10 cellular contexts compared by ENCODE assay signal in the genomic region with DNA sequence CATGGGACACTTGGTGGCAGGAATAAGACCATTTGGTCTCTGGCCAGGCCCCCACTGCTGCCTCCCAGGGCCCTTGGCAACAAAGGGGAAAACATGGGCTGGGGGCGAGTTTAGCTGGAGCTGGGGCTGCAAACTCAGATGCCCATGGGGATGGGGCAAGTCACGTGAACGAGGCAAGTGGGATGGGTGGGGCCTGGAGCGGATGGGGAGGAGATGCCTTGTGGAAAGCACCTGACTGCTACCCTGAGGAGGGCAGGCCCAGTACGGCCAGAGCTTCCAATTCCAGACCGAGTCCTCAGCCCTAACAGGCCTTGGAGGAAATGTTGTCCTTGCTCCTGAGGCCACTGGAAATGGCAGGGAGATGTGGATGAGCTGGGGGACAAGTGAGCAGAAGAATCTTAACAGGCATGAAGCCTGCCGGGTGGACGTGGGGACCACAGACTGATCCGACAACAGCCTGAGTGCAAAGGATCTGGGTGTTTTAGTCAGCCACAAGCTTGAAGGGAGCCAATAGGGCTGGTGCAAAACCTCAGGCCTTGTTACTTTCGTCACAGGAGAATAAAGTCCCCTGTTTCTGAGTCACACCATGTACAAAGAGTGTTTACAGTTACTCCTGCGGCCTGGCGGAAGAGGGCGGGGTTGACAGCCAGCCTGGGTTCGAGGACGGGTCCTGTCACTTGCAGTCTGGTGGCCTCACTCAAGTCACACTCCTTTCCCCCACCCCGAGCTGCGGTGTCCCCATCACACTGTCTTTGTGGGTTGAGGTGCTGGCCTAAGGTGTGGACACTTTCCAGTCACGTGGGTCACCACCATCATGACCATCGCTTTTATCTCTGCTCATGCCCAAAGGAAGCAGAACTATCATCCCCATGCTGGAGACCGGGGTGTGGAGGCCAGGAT. TPM values are rescaled to one million over a fixed set of nuclear protein-coding genes. Genes with fewer than 3 reads are reported as not detected.
DNase-seq lines count a peak whose midpoint lies in the region; ATAC-seq and TF ChIP-seq lines count a peak whose summit lies in the region.
"Had no signal": no experiment of that assay in that cellular context is flagged by ENCODE, and none has a peak within 500 bp of the region (broad histone marks: within the 10 kb centered on the region; RNA-seq: fewer than 3 reads in every experiment).

No MANE protein-coding gene starts in this region.

- peak; percentile 59 for DNase-seq in activated CD4-positive, alpha-beta T cell treated with anti-CD3 and anti-CD28 coated beads, Interleukin-2, amount 10 ng/mL, durations not matched to agents 7 days and 5 days
- peak; percentile 58 for DNase-seq in cerebellar cortex (ENCODE audit: low spot score)
- peak in 2 of 3 donors; percentile 39 to 52 for DNase-seq in stimulated activated CD4-positive, alpha-beta T cell treated with anti-CD3 and anti-CD28 coated beads, TNF-alpha, amount 100 ng/mL, for 1 hour (ENCODE audit: low read depth in 3 of 3, low spot score in 1 of 3)
- DNase-seq in NCI-H524 treated with DMSO at 0.1 percent for 48 hours (lab: John Stamatoyannopoulos, UW) = no peak
- no peak for DNase-seq in DMS 273 treated with DMSO at 0.1 percent for 48 hours (lab: John Stamatoyannopoulos, UW)
- no peak for DNase-seq in NCI-H2227 treated with DMSO at 0.1 percent for 48 hours (lab: John Stamatoyannopoulos, UW)
- DNase-seq: NCI-H2081 treated with DMSO at 0.1 percent for 48 hours had no signal

- peak overlapping the region; percentile 84 for H3K27ac Mint-ChIP-seq in activated CD4-positive, alpha-beta T cell treated with anti-CD3 and anti-CD28 coated beads, Interleukin-2, amount 10 ng/mL, durations not matched to agents 7 days and 5 days
- H3K27ac Mint-ChIP-seq: type B pancreatic cell had no signal

- H3K4me1 Mint-ChIP-seq in activated CD4-positive, alpha-beta T cell treated with anti-CD3 and anti-CD28 coated beads, Interleukin-2, amount 10 ng/mL, durations not matched to agents 7 days and 5 days = peaks cover 34% of the 10 kb centered on the region

- CTCF ChIA-PET in activated CD4-positive, alpha-beta T cell treated with anti-CD3 and anti-CD28 coated beads, Interleukin-2, amount 10 ng/mL, durations not matched to agents 7 days and 5 days (lab: Charles Lee) = interaction anchor here (0.8 to 1.1 kb wide), 3 partner anchors 13 to 118 kb away, joined by 3 read pairs; no protein-coding TSS in a partner anchor

- peaks cover 69% of the 10 kb centered on the region for H3K36me3 Mint-ChIP-seq in activated CD4-positive, alpha-beta T cell treated with anti-CD3 and anti-CD28 coated beads, Interleukin-2, amount 10 ng/mL, durations not matched to agents 7 days and 5 days (ENCODE audit: low read depth)
- H3K36me3 Mint-ChIP-seq: type B pancreatic cell had no signal

- ATAC-seq in HG03108 (IDR thresholded peaks at IDR 0.05; ENCODE audit: unreplicated experiment) = no peak

- no peak overlapping the region for H3K4me3 Mint-ChIP-seq in activated CD4-positive, alpha-beta T cell treated with anti-CD3 and anti-CD28 coated beads, Interleukin-2, amount 10 ng/mL, durations not matched to agents 7 days and 5 days
- H3K4me3 Mint-ChIP-seq: type B pancreatic cell had no signal

- no peaks in the 10 kb centered on the region for H3K9me3 Mint-ChIP-seq in activated CD4-positive, alpha-beta T cell treated with anti-CD3 and anti-CD28 coated beads, Interleukin-2, amount 10 ng/mL, durations not matched to agents 7 days and 5 days
- H3K9me3 Mint-ChIP-seq: type B pancreatic cell had no signal

- POLR2A ChIA-PET in activated CD4-positive, alpha-beta T cell treated with anti-CD3 and anti-CD28 coated beads, Interleukin-2, amount 10 ng/mL, durations not matched to agents 7 days and 5 days (lab: Charles Lee) = no interaction called here

- no peaks in the 10 kb centered on the region for H3K27me3 Mint-ChIP-seq in activated CD4-positive, alpha-beta T cell treated with anti-CD3 and anti-CD28 coated beads, Interleukin-2, amount 10 ng/mL, durations not matched to agents 7 days and 5 days

- TF ChIP-seq POLR2A in GM19193 (IDR thresholded peaks at IDR 0.05; ENCODE audit: extremely low read depth, insufficient read depth, insufficient read length) = peak; percentile 23

RNA-seq across cellular contexts. Expression of a gene that starts 19.1 kb away (rescaled TPM):
- 100 to 1,000 TPM; 108 to 125 TPM for total RNA-seq in activated CD4-positive, alpha-beta T cell treated with anti-CD3 and anti-CD28 coated beads, Interleukin-2, amount 10 ng/mL, durations not matched to agents 7 days and 5 days

Comparison
In these comparisons a context has a peak if more than half of its experiments do, and no peak if none do; other contexts are left out.
1. DNase-seq: peak in activated CD4-positive, alpha-beta T cell treated with anti-CD3 and anti-CD28 coated beads, Interleukin-2, amount 10 ng/mL, durations not matched to agents 7 days and 5 days (single experiment), cerebellar cortex (single experiment) and stimulated activated CD4-positive, alpha-beta T cell treated with anti-CD3 and anti-CD28 coated beads, TNF-alpha, amount 100 ng/mL, for 1 hour (2 of 3); none in NCI-H524 treated with DMSO at 0.1 percent for 48 hours (single experiment), DMS 273 treated with DMSO at 0.1 percent for 48 hours (single experiment) and NCI-H2227 treated with DMSO at 0.1 percent for 48 hours (single experiment).